31 cellular contexts compared by ENCODE assay signal in genomic region chrX:134735015-134735414, GRCh38.
DNase-seq lines count a peak whose midpoint lies in the region; ATAC-seq, FAIRE-seq and TF ChIP-seq lines count a peak whose summit lies in the region.
"Had no signal": no experiment of that assay in that cellular context is flagged by ENCODE, and none has a peak within 500 bp of the region (broad histone marks: within the 10 kb centered on the region; RNA-seq: fewer than 3 reads in every experiment).

No MANE protein-coding gene starts in this region.

- RAD21 ChIA-PET in GM12878 (lab: Charles Lee; ENCODE audit: unreplicated experiment), result no interaction called here

- ATAC-seq in GM12878, result 0 out of 3 replicates have a peak, but pooled peaks have one; percentile 15
- ATAC-seq: sciatic nerve; stimulated activated naive CD8-positive, alpha-beta T cell treated with anti-CD3 and anti-CD28 coated beads, Interleukin-15, amount 100 ng/mL, for 72 hours had no signal

- H3K36me3 ChIP-seq in KMS-11 (ENCODE audit: insufficient read depth), result no peaks in the 10 kb centered on the region
- H3K36me3 ChIP-seq in GM12878 (ENCODE audit: control insufficient read depth in 2 of 2, insufficient read depth in 2 of 2, low read length in 1 of 2), result no peaks in the 10 kb centered on the region
- H3K36me3 ChIP-seq in neuronal stem cell (replicated peaks in 1 of 2; ENCODE audit: control insufficient read depth in 2 of 2, insufficient read depth in 2 of 2, low read length in 2 of 2), result no peaks in the 10 kb centered on the region
- H3K36me3 ChIP-seq: left ventricle myocardium inferior, prostate gland, thoracic aorta had no signal

- no peak overlapping the region for H3K14ac ChIP-seq in neuronal stem cell (ENCODE audit: low read length)

- no peaks in the 10 kb centered on the region for H3K4me1 Mint-ChIP-seq in activated CD4-positive, alpha-beta T cell treated with anti-CD3 and anti-CD28 coated beads, Interleukin-2, amount 10 ng/mL, durations not matched to agents 7 days and 5 days
- H3K4me1 Mint-ChIP-seq: activated CD4-positive, alpha-beta memory T cell treated with anti-CD3 and anti-CD28 coated beads, Interleukin-2, amount 10 ng/mL, durations not matched to agents 7 days and 5 days; stimulated activated naive CD8-positive, alpha-beta T cell treated with anti-CD3 and anti-CD28 coated beads, Interleukin-15, amount 100 ng/mL, for 72 hours had no signal

- WGBS in GM12878 (ENCODE audit: insufficient coverage, insufficient replicate concordance, low lambda C conversion rate, missing lambda C conversion rate), result 31% methylated on average over 2 of the region's 2 CpGs
- WGBS in neuronal stem cell (ENCODE audit: extremely low coverage in 2 of 2, insufficient read length in 2 of 2, insufficient replicate concordance in 1 of 2), 2 donors, result no CpG with 5 or more reads among the region's 2 CpGs

- H3K23ac ChIP-seq in neuronal stem cell (ENCODE audit: low read depth, low read length, poor library complexity), result no peak overlapping the region

- no peak overlapping the region for H2BK15ac ChIP-seq in neuronal stem cell (ENCODE audit: low read length)

- H2AK5ac ChIP-seq in neuronal stem cell (ENCODE audit: low read depth, low read length), result no peak overlapping the region

- CTCF ChIA-PET in GM12878 (lab: Yijun Ruan, JAX), result no interaction called here
- CTCF ChIA-PET in activated CD4-positive, alpha-beta T cell treated with anti-CD3 and anti-CD28 coated beads, Interleukin-2, amount 10 ng/mL, durations not matched to agents 7 days and 5 days (lab: Charles Lee), result no interaction called here

- no peak overlapping the region for H3K18ac ChIP-seq in neuronal stem cell (ENCODE audit: low read length)

- TF ChIP-seq POLR2A in GM12878 (IDR thresholded peaks at IDR 0.05; ENCODE audit: low read depth, low read length), result no peak

- no peak overlapping the region for H2BK120ac ChIP-seq in neuronal stem cell (ENCODE audit: low read depth, low read length)

- H3K27ac ChIP-seq in KMS-11 (no peak overlapping the region), GM12878 (ENCODE audit: control insufficient read depth, insufficient read depth) (no peak overlapping the region), neuronal stem cell (replicated peaks; ENCODE audit: low read length) (no peak overlapping the region), dorsolateral prefrontal cortex (no peak overlapping the region)
- H3K27ac ChIP-seq: epithelial cell of prostate, left ventricle myocardium inferior, PC-9, prostate gland, thoracic aorta had no signal

- H4K91ac ChIP-seq in neuronal stem cell (ENCODE audit: low read depth, low read length, poor library complexity), result no peak overlapping the region

- H3K4me2 ChIP-seq in KMS-11, result no peak overlapping the region
- H3K4me2 ChIP-seq in GM12878 (ENCODE audit: control insufficient read depth, insufficient read depth), result no peak overlapping the region
- H3K4me2 ChIP-seq in neuronal stem cell (ENCODE audit: insufficient read depth, low read length, poor library complexity, severe bottlenecking), result no peak overlapping the region
- H3K4me2 ChIP-seq: PC-9 had no signal

- H3K9ac ChIP-seq in KMS-11 (no peak overlapping the region), GM12878 (ENCODE audit: control insufficient read depth, insufficient read depth, low read length) (no peak overlapping the region), neuronal stem cell (ENCODE audit: low read depth, low read length, poor library complexity) (no peak overlapping the region)

- H2BK5ac ChIP-seq in neuronal stem cell (ENCODE audit: low read length), result no peak overlapping the region

- no peaks in the 10 kb centered on the region for H4K20me1 ChIP-seq in KMS-11 (ENCODE audit: insufficient read depth)
- no peaks in the 10 kb centered on the region for H4K20me1 ChIP-seq in GM12878 (ENCODE audit: control insufficient read depth, insufficient read depth)

- intact Hi-C loops in GM12878 (cut with micrococcal nuclease; ENCODE audit: unreplicated experiment), result no loop called here
- intact Hi-C loops in dorsolateral prefrontal cortex (cut with DNase I), result no loop called here

- H3K79me2 ChIP-seq in KMS-11 (ENCODE audit: insufficient read depth, low read depth) (no peaks in the 10 kb centered on the region), GM12878 (ENCODE audit: control insufficient read depth, insufficient read depth, low read length) (no peaks in the 10 kb centered on the region)

- no peak overlapping the region for H3K4me3 ChIP-seq in KMS-11 (IDR thresholded peaks at IDR 0.05; ENCODE audit: insufficient read depth, low read depth, low read length)
- H3K4me3 ChIP-seq in GM12878, result no peak overlapping the region
- H3K4me3 ChIP-seq in neuronal stem cell (ENCODE audit: low read length in 2 of 2), result no peak overlapping the region
- no peak overlapping the region for H3K4me3 ChIP-seq in dorsolateral prefrontal cortex
- H3K4me3 ChIP-seq: left ventricle myocardium inferior, PC-9, prostate gland, thoracic aorta had no signal

- TF ChIP-seq CTCF in KMS-11 (conservative IDR thresholded peaks at IDR 0.05; ENCODE audit: low read depth, low read length) (no peak), GM12878 (IDR thresholded peaks at IDR 0.05 in 2 of 3, conservative IDR thresholded peaks at IDR 0.05 in 1 of 3; ENCODE audit: control insufficient read depth in 2 of 3, extremely low read depth in 1 of 3, insufficient read depth in 1 of 3, low read depth in 3 of 3, low read length in 3 of 3) (no peak), dorsolateral prefrontal cortex (IDR thresholded peaks at IDR 0.05 in 54 of 56, conservative IDR thresholded peaks at IDR 0.05 in 2 of 56; ENCODE audit: low read depth in 1 of 56, partially characterized antibody in 56 of 56) (no peak)

- 0 out of 2 replicates have a peak overlapping the region, but pooled peaks have one; percentile 10 for H2AFZ ChIP-seq in KMS-11 (ENCODE audit: low read depth)
- H2AFZ ChIP-seq in GM12878 (ENCODE audit: control insufficient read depth, low read depth, low read length), result no peak overlapping the region
- H2AFZ ChIP-seq in neuronal stem cell (ENCODE audit: low read length), result peak overlapping the region; percentile 65
- H2AFZ ChIP-seq: PC-9 had no signal

- H4K8ac ChIP-seq in neuronal stem cell (ENCODE audit: low read depth, low read length), result no peak overlapping the region

- SMC1A ChIA-PET in GM12878 (lab: Charles Lee; ENCODE audit: uncharacterized antibody, unreplicated experiment), result interaction anchor here (0.7 kb wide), 1 partner anchor 206 kb away, joined by 3 read pairs; no protein-coding TSS in a partner anchor

- BruUV-seq in GM12878 (replicated peaks; lab: Mats Ljungman, UMichigan), result no TSS peak

- in situ Hi-C loops in GM12878 (cut with MboI), result no loop called here

- TF ChIP-seq EP300 in GM12878 (IDR thresholded peaks at IDR 0.05; ENCODE audit: borderline replicate concordance in 1 of 2, control insufficient read depth in 1 of 2, low read depth in 2 of 2, low read length in 2 of 2), result no peak

- no peaks in the 10 kb centered on the region for H3K27me3 ChIP-seq in KMS-11 (ENCODE audit: insufficient read depth, low read depth)
- H3K27me3 ChIP-seq in GM12878 (replicated peaks in 1 of 2; ENCODE audit: control insufficient read depth in 2 of 2, insufficient read depth in 2 of 2, low read length in 1 of 2), result no peaks in the 10 kb centered on the region
- H3K27me3 ChIP-seq in neuronal stem cell (ENCODE audit: control insufficient read depth in 3 of 3, insufficient read depth in 3 of 3, low read depth in 1 of 3, low read length in 3 of 3), result no peaks in the 10 kb centered on the region
- peaks cover 0 to 81% (median 14%) of the 10 kb centered on the region in 45 donors for H3K27me3 ChIP-seq in dorsolateral prefrontal cortex

- no peak overlapping the region for H3K4me3 Mint-ChIP-seq in activated CD4-positive, alpha-beta T cell treated with anti-CD3 and anti-CD28 coated beads, Interleukin-2, amount 10 ng/mL, durations not matched to agents 7 days and 5 days
- H3K4me3 Mint-ChIP-seq: activated CD4-positive, alpha-beta memory T cell treated with anti-CD3 and anti-CD28 coated beads, Interleukin-2, amount 10 ng/mL, durations not matched to agents 7 days and 5 days; CD4-positive, alpha-beta T cell; stimulated activated naive CD8-positive, alpha-beta T cell treated with anti-CD3 and anti-CD28 coated beads, Interleukin-15, amount 100 ng/mL, for 72 hours; T-helper 2 cell treated with Interferon-gamma antibody and Interleukin-4, amounts not matched to agents 5 μg/mL and 100 μg/mL, for 36 hours had no signal

- H3K4ac ChIP-seq in neuronal stem cell (ENCODE audit: low read length), result no peak overlapping the region

- H3K9me3 Mint-ChIP-seq in activated CD4-positive, alpha-beta T cell treated with anti-CD3 and anti-CD28 coated beads, Interleukin-2, amount 10 ng/mL, durations not matched to agents 7 days and 5 days, result no peaks in the 10 kb centered on the region
- H3K9me3 Mint-ChIP-seq: activated CD4-positive, alpha-beta memory T cell treated with anti-CD3 and anti-CD28 coated beads, Interleukin-2, amount 10 ng/mL, durations not matched to agents 7 days and 5 days; activated T-helper 2 cell treated with anti-CD3 and anti-CD28 coated beads, Interferon-gamma antibody, Interleukin-2, Interleukin-4, amounts not matched to agents 10 μg/mL and 5 μg/mL and 100 μg/mL, durations not matched to agents 14 hours and 24 hours and 36 hours; CD4-positive, alpha-beta T cell; stimulated activated naive CD8-positive, alpha-beta T cell treated with anti-CD3 and anti-CD28 coated beads, Interleukin-15, amount 100 ng/mL, for 72 hours; T-helper 2 cell treated with Interferon-gamma antibody and Interleukin-4, amounts not matched to agents 5 μg/mL and 100 μg/mL, for 36 hours had no signal

- no peaks in the 10 kb centered on the region for H3K79me1 ChIP-seq in neuronal stem cell (ENCODE audit: low read depth, low read length)

- no peak for FAIRE-seq in GM12878 (lab: Jason Lieb, UNC)
- FAIRE-seq: D721Med had no signal

- no peaks in the 10 kb centered on the region for H3K9me3 ChIP-seq in GM12878 (replicated peaks; ENCODE audit: control insufficient read depth, insufficient read depth, low read length)
- H3K9me3 ChIP-seq in neuronal stem cell (replicated peaks in 1 of 2; ENCODE audit: control insufficient read depth in 2 of 2, insufficient read depth in 1 of 2, low read depth in 1 of 2, low read length in 2 of 2), result no peaks in the 10 kb centered on the region
- H3K9me3 ChIP-seq: left ventricle myocardium inferior, prostate gland, thoracic aorta had no signal

- TF ChIP-seq RAD21 in GM12878 (IDR thresholded peaks at IDR 0.05; ENCODE audit: insufficient read depth, low read depth, low read length), result no peak

- H3K27ac Mint-ChIP-seq in activated CD4-positive, alpha-beta T cell treated with anti-CD3 and anti-CD28 coated beads, Interleukin-2, amount 10 ng/mL, durations not matched to agents 7 days and 5 days, result no peak overlapping the region
- H3K27ac Mint-ChIP-seq: activated CD4-positive, alpha-beta memory T cell treated with anti-CD3 and anti-CD28 coated beads, Interleukin-2, amount 10 ng/mL, durations not matched to agents 7 days and 5 days; activated T-helper 2 cell treated with anti-CD3 and anti-CD28 coated beads, Interferon-gamma antibody, Interleukin-2, Interleukin-4, amounts not matched to agents 10 μg/mL and 5 μg/mL and 100 μg/mL, durations not matched to agents 14 hours and 24 hours and 36 hours; CD4-positive, alpha-beta T cell; stimulated activated naive CD8-positive, alpha-beta T cell treated with anti-CD3 and anti-CD28 coated beads, Interleukin-15, amount 100 ng/mL, for 72 hours; T-helper 2 cell treated with Interferon-gamma antibody and Interleukin-4, amounts not matched to agents 5 μg/mL and 100 μg/mL, for 36 hours had no signal

- no peak overlapping the region for H2BK12ac ChIP-seq in neuronal stem cell (ENCODE audit: low read length)

- H3K36me3 Mint-ChIP-seq in activated CD4-positive, alpha-beta T cell treated with anti-CD3 and anti-CD28 coated beads, Interleukin-2, amount 10 ng/mL, durations not matched to agents 7 days and 5 days (ENCODE audit: low read depth), result no peaks in the 10 kb centered on the region

- no peaks in the 10 kb centered on the region for H3K27me3 Mint-ChIP-seq in activated CD4-positive, alpha-beta T cell treated with anti-CD3 and anti-CD28 coated beads, Interleukin-2, amount 10 ng/mL, durations not matched to agents 7 days and 5 days
- H3K27me3 Mint-ChIP-seq: activated CD4-positive, alpha-beta memory T cell treated with anti-CD3 and anti-CD28 coated beads, Interleukin-2, amount 10 ng/mL, durations not matched to agents 7 days and 5 days; CD4-positive, alpha-beta T cell had no signal

- DNase-seq in NCI-H82 (lab: John Stamatoyannopoulos, UW) (peak; percentile 21), NCI-H82 treated with DMSO at 0.1 percent for 48 hours (lab: John Stamatoyannopoulos, UW; ENCODE audit: unreplicated experiment) (no peak), GM12878 (ENCODE audit: low read depth, low spot score) (no peak), neuronal stem cell (ENCODE audit: low spot score) (no peak), NCI-H1694 treated with DMSO at 0.1 percent for 48 hours (lab: John Stamatoyannopoulos, UW) (no peak), dorsolateral prefrontal cortex (no peak)
- DNase-seq in activated CD4-positive, alpha-beta T cell treated with anti-CD3 and anti-CD28 coated beads, Interleukin-2, amount 10 ng/mL, durations not matched to agents 7 days and 5 days, result no peak
- DNase-seq: activated CD4-positive, alpha-beta memory T cell treated with anti-CD3 and anti-CD28 coated beads, Interleukin-2, amount 10 ng/mL, durations not matched to agents 7 days and 5 days; activated CD4-positive, alpha-beta T cell treated with anti-CD3 and anti-CD28 coated beads for 1 hour; activated CD8-positive, alpha-beta memory T cell treated with anti-CD3 and anti-CD28 coated beads, Interleukin-2, amount 50 U/mL, for 4 hours; activated naive CD4-positive, alpha-beta T cell treated with anti-CD3 and anti-CD28 coated beads, Interleukin-2, amount 50 U/mL, for 16 hours; amniotic stem cell; CD4-positive, alpha-beta T cell; islet precursor cell; left ventricle myocardium inferior; mesendoderm; MV-4-11; NCI-H2171; NCI-H510A; PC-9; stimulated activated CD4-positive, alpha-beta T cell treated with anti-CD3 and anti-CD28 coated beads, Interleukin-12 subunit alpha, Interleukin-12 subunit beta, amount 100 ng/mL, for 4 hours; stimulated activated CD4-positive, alpha-beta T cell treated with anti-CD3 and anti-CD28 coated beads, Interleukin-2, amount 100 ng/mL, for 48 hours; stimulated activated naive CD8-positive, alpha-beta T cell treated with anti-CD3 and anti-CD28 coated beads, Interleukin-15, amount 100 ng/mL, for 72 hours had no signal

- H3K4me1 ChIP-seq in KMS-11 (ENCODE audit: low read depth, poor library complexity, severe bottlenecking) (peaks cover 10% of the 10 kb centered on the region), GM12878 (ENCODE audit: control insufficient read depth, insufficient read depth, low read length) (no peaks in the 10 kb centered on the region), neuronal stem cell (ENCODE audit: control insufficient read depth in 2 of 2, insufficient read depth in 1 of 2, low read depth in 1 of 2, low read length in 2 of 2) (peaks cover 0 to 8% of the 10 kb centered on the region in 2 donors)
- H3K4me1 ChIP-seq: prostate gland had no signal

- POLR2A ChIA-PET in GM12878 (lab: Charles Lee), result no interaction called here
- POLR2A ChIA-PET in activated CD4-positive, alpha-beta T cell treated with anti-CD3 and anti-CD28 coated beads, Interleukin-2, amount 10 ng/mL, durations not matched to agents 7 days and 5 days (lab: Charles Lee), result no interaction called here
